28 cellular contexts compared by ENCODE assay signal in genomic region chr20:12748359-12748994, GRCh38.
"Had no signal": no experiment of that assay in that cellular context is flagged by ENCODE, and none has a peak within 500 bp of the region (broad histone marks: within the 10 kb centered on the region; RNA-seq: fewer than 3 reads in every experiment).

No MANE protein-coding gene starts in this region.

- H3K27ac ChIP-seq: adrenal gland, cardiac muscle cell, colonic mucosa, dorsolateral prefrontal cortex, gastroesophageal sphincter, hepatocyte, pancreas, prostate gland, sigmoid colon, thoracic aorta, uterus had no signal

- H3K9me3 ChIP-seq: adrenal gland, colonic mucosa, gastroesophageal sphincter, pancreas, prostate gland, sigmoid colon, thoracic aorta, uterus had no signal

- DNase-seq: activated CD4-positive, alpha-beta T cell treated with anti-CD3 and anti-CD28 coated beads for 4 hours; activated CD4-positive, alpha-beta T cell treated with anti-CD3 and anti-CD28 coated beads, Interleukin-2, amount 50 U/mL, for 4 hours; activated effector memory CD4-positive, alpha-beta T cell treated with Interleukin-2 at 50 U/mL for 16 hours; activated naive CD4-positive, alpha-beta T cell treated with Interleukin-2 at 50 U/mL for 16 hours; activated naive CD8-positive, alpha-beta T cell treated with anti-CD3 and anti-CD28 coated beads for 36 hours; activated T-cell treated with anti-CD3 and anti-CD28 coated beads for 4 hours; adrenal gland; aorta; cerebellar nuclear complex; colonic mucosa; dorsolateral prefrontal cortex; effector memory CD4-positive, alpha-beta T cell; erythroblast; midbrain; naive thymus-derived CD4-positive, alpha-beta T cell; nucleus accumbens; pancreas; retina; sigmoid colon; small intestine; stimulated activated CD4-positive, alpha-beta T cell treated with anti-CD3 and anti-CD28 coated beads, Interleukin-4, amount 100 ng/mL, for 24 hours; uterus had no signal

- ATAC-seq: gastroesophageal sphincter; naive thymus-derived CD4-positive, alpha-beta T cell; pancreas; stimulated activated effector memory CD8-positive, alpha-beta T cell treated with anti-CD3 and anti-CD28 coated beads, Interleukin-12 subunit alpha, Interleukin-12 subunit beta, amount 100 ng/mL, for 72 hours had no signal

- H3K4me3 ChIP-seq: adrenal gland, cardiac muscle cell, colonic mucosa, dorsolateral prefrontal cortex, gastroesophageal sphincter, hepatocyte, pancreas, prostate gland, sigmoid colon, thoracic aorta, uterus had no signal

- FAIRE-seq: pancreas, small intestine had no signal

- H3K4me2 ChIP-seq: hepatocyte had no signal

- H3K4me1 ChIP-seq: adrenal gland, colonic mucosa, gastroesophageal sphincter, pancreas, prostate gland, sigmoid colon, uterus had no signal

- H3K27me3 ChIP-seq: adrenal gland, cardiac muscle cell, colonic mucosa, dorsolateral prefrontal cortex, gastroesophageal sphincter, hepatocyte, pancreas, sigmoid colon, uterus had no signal

- H3K36me3 ChIP-seq: adrenal gland, cardiac muscle cell, colonic mucosa, gastroesophageal sphincter, pancreas, prostate gland, sigmoid colon, thoracic aorta, uterus had no signal

- H3K79me2 ChIP-seq: hepatocyte had no signal

- H2AFZ ChIP-seq: hepatocyte had no signal
